Comparison of ENCODE assay signal across 23 cellular contexts in genomic region chr5:96717874-96718273, GRCh38. TPM values are rescaled to one million over a fixed set of nuclear protein-coding genes. Genes with fewer than 3 reads are reported as not detected.
DNase-seq lines count a peak whose midpoint lies in the region; ATAC-seq and TF ChIP-seq lines count a peak whose summit lies in the region.
"Had no signal": no experiment of that assay in that cellular context is flagged by ENCODE, and none has a peak within 500 bp of the region (broad histone marks: within the 10 kb centered on the region; RNA-seq: fewer than 3 reads in every experiment).

No MANE protein-coding gene starts in this region.

- no peaks in the 10 kb centered on the region for H3K27me3 ChIP-seq in right atrium auricular region
- no peaks in the 10 kb centered on the region for H3K27me3 ChIP-seq in breast epithelium
- no peaks in the 10 kb centered on the region for H3K27me3 ChIP-seq in left lung
- H3K27me3 ChIP-seq in hepatocyte: no peaks in the 10 kb centered on the region
- H3K27me3 ChIP-seq: BLaER1, transverse colon had no signal

- no peak overlapping the region for H2AFZ ChIP-seq in hepatocyte

- H3K4me1 ChIP-seq in right atrium auricular region (peaks cover 0 to 97% of the 10 kb centered on the region in 2 donors), breast epithelium (peaks cover 4 to 20% of the 10 kb centered on the region in 2 donors), left lung (peaks cover 20 to 70% of the 10 kb centered on the region in 2 donors), hepatocyte (ENCODE audit: insufficient read depth) (peaks cover 34% of the 10 kb centered on the region)

- H3K79me2 ChIP-seq in hepatocyte: peaks cover 92% of the 10 kb centered on the region

- TF ChIP-seq CTCF in right atrium auricular region (IDR thresholded peaks at IDR 0.05) (no peak), breast epithelium (IDR thresholded peaks at IDR 0.05) (no peak), left lung (IDR thresholded peaks at IDR 0.05) (no peak), GM13976 (IDR thresholded peaks at IDR 0.05; ENCODE audit: borderline replicate concordance, control extremely low read depth, extremely low read depth, insufficient read depth, missing control alignments) (no peak), hepatocyte (IDR thresholded peaks at IDR 0.05; ENCODE audit: poor library complexity) (no peak)

- H3K36me3 ChIP-seq in right atrium auricular region (no peaks in the 10 kb centered on the region), breast epithelium (no peaks in the 10 kb centered on the region), left lung (no peaks in the 10 kb centered on the region), hepatocyte (replicated peaks; ENCODE audit: insufficient read depth, low read depth) (no peaks in the 10 kb centered on the region)
- H3K36me3 ChIP-seq: BLaER1, transverse colon had no signal

- DNase-seq in right atrium auricular region (ENCODE audit: low spot score): no peak
- DNase-seq in cardiac septum (ENCODE audit: low spot score): no peak
- no peak for DNase-seq in breast epithelium (ENCODE audit: low spot score in 2 of 2)
- no peak for DNase-seq in left lung
- DNase-seq in UCSD-AML1 (lab: John Stamatoyannopoulos, UW; ENCODE audit: unreplicated experiment): no peak
- no peak for DNase-seq in stimulated activated naive CD8-positive, alpha-beta T cell treated with anti-CD3 and anti-CD28 coated beads, Interleukin-15, amount 100 ng/mL, for 72 hours
- no peak for DNase-seq in GM13976 (ENCODE audit: low spot score)
- DNase-seq in hepatocyte (ENCODE audit: low spot score): no peak
- DNase-seq: activated CD4-positive, alpha-beta T cell treated with anti-CD3 and anti-CD28 coated beads, Interleukin-2, amount 50 U/mL, for 1 hour; cortex of kidney; GOT3; IMR-90; mesenchymal stem cell; naive B cell; NCI-H2107; stimulated activated CD4-positive, alpha-beta T cell treated with anti-CD3 and anti-CD28 coated beads, Interleukin-4, amount 100 ng/mL, for 1 hour had no signal

- no peak overlapping the region for H3K4me3 ChIP-seq in right atrium auricular region
- H3K4me3 ChIP-seq in breast epithelium: no peak overlapping the region
- H3K4me3 ChIP-seq in left lung: no peak overlapping the region
- no peak overlapping the region for H3K4me3 ChIP-seq in hepatocyte
- H3K4me3 ChIP-seq: BLaER1, SK-N-MC, transverse colon had no signal

- peaks cover 21% of the 10 kb centered on the region for H4K20me1 ChIP-seq in hepatocyte (ENCODE audit: insufficient read depth, poor library complexity, severe bottlenecking)

- H3K4me2 ChIP-seq in hepatocyte: no peak overlapping the region
- H3K4me2 ChIP-seq: BLaER1 had no signal

- in situ Hi-C loops in GM13976 (cut with MboI; ENCODE audit: low sequenced_read_pairs, unreplicated experiment): no loop called here

- no peak overlapping the region for H3K27ac Mint-ChIP-seq in stimulated activated naive CD8-positive, alpha-beta T cell treated with anti-CD3 and anti-CD28 coated beads, Interleukin-15, amount 100 ng/mL, for 72 hours

- 100% methylated on average over 1 of the region's 1 CpG for WGBS in hepatocyte (ENCODE audit: low lambda C conversion rate, missing lambda C conversion rate)

- H3K4me1 Mint-ChIP-seq in stimulated activated naive CD8-positive, alpha-beta T cell treated with anti-CD3 and anti-CD28 coated beads, Interleukin-15, amount 100 ng/mL, for 72 hours: peaks cover 34% of the 10 kb centered on the region

- intact Hi-C loops in cardiac septum (cut with DNase I) (no loop called here), breast epithelium (cut with DNase I; ENCODE audit: low total_unique reads) (no loop called here), left lung (cut with DNase I) (no loop called here)

- H3K9me3 Mint-ChIP-seq in stimulated activated naive CD8-positive, alpha-beta T cell treated with anti-CD3 and anti-CD28 coated beads, Interleukin-15, amount 100 ng/mL, for 72 hours: peaks cover 0 to 4% of the 10 kb centered on the region in 2 donors
- H3K9me3 Mint-ChIP-seq: brain; naive B cell; stimulated activated naive CD8-positive, alpha-beta T cell treated with anti-CD3 and anti-CD28 coated beads, Interleukin-15, Interleukin-2, amounts not matched to agents 100 ng/mL and 50 ng/mL, for 24 hours had no signal

- H3K27ac ChIP-seq in right atrium auricular region (peak overlapping the region; percentile 97 to 98), breast epithelium (peak overlapping the region; percentile 73 to 92), left lung (peak overlapping the region; percentile 40 to 57), hepatocyte (no peak overlapping the region)
- H3K27ac ChIP-seq: BLaER1, HL-60, SK-N-MC, VCaP had no signal

- no peak for ATAC-seq in left lung
- ATAC-seq in stimulated activated naive CD8-positive, alpha-beta T cell treated with anti-CD3 and anti-CD28 coated beads, Interleukin-15, amount 100 ng/mL, for 72 hours: no peak

- H3K27me3 Mint-ChIP-seq in stimulated activated naive CD8-positive, alpha-beta T cell treated with anti-CD3 and anti-CD28 coated beads, Interleukin-15, amount 100 ng/mL, for 72 hours: no peaks in the 10 kb centered on the region
- H3K27me3 Mint-ChIP-seq: naive B cell; stimulated activated naive CD8-positive, alpha-beta T cell treated with anti-CD3 and anti-CD28 coated beads, Interleukin-15, Interleukin-2, amounts not matched to agents 100 ng/mL and 50 ng/mL, for 24 hours had no signal

- no peak for TF ChIP-seq POLR2A in breast epithelium (IDR thresholded peaks at IDR 0.05)

- H3K9me3 ChIP-seq in right atrium auricular region: no peaks in the 10 kb centered on the region
- H3K9me3 ChIP-seq in breast epithelium: no peaks in the 10 kb centered on the region
- H3K9me3 ChIP-seq in left lung: no peaks in the 10 kb centered on the region
- H3K9me3 ChIP-seq in hepatocyte (ENCODE audit: low read depth): no peaks in the 10 kb centered on the region
- H3K9me3 ChIP-seq: BLaER1, transverse colon had no signal

- no peak overlapping the region for H3K4me3 Mint-ChIP-seq in stimulated activated naive CD8-positive, alpha-beta T cell treated with anti-CD3 and anti-CD28 coated beads, Interleukin-15, amount 100 ng/mL, for 72 hours
- H3K4me3 Mint-ChIP-seq: brain; stimulated activated naive CD8-positive, alpha-beta T cell treated with anti-CD3 and anti-CD28 coated beads, Interleukin-15, Interleukin-2, amounts not matched to agents 100 ng/mL and 50 ng/mL, for 24 hours had no signal

- H3K9me2 ChIP-seq in hepatocyte (replicated peaks; ENCODE audit: insufficient read depth): no peaks in the 10 kb centered on the region

RNA-seq across cellular contexts. Expression of gene CAST, which starts 55.7 kb away (rescaled TPM):
- total RNA-seq in right atrium auricular region (100 to 1,000 TPM; 439 to 631 TPM), cardiac septum (449 TPM), breast epithelium (100 to 1,000 TPM; 221 to 400 (median 287) TPM), left lung (100 to 1,000 TPM; 232 to 264 TPM), hepatocyte (177 and 195 TPM in 2 replicates)
- 140 and 169 TPM in 2 replicates for polyA plus RNA-seq in hepatocyte
